Comparison of ENCODE assay signal across 22 cellular contexts in the genomic region with DNA sequence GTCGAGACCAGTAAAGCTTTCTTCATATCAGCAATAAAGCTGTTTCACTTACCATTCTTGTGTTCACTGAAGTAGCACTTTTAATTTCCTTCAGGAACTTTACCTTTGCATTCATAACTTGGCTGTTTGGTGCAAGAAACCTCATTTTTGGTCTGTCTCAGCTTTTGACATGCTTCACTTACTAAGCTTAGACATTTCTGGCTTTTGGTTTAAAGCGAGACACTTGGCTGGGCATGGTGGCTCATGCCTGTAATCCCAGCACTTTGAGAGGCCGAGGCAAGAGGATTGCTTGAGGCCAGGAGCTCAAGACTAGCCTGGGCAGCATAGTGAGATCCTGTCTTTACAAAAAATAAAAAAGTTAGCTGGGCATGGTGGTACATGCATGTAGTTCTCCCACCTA.
"Had no signal": no experiment of that assay in that cellular context is flagged by ENCODE, and none has a peak within 500 bp of the region (broad histone marks: within the 10 kb centered on the region; RNA-seq: fewer than 3 reads in every experiment).

No MANE protein-coding gene starts in this region.

- H3K4me1 ChIP-seq: testis, upper lobe of right lung had no signal

- ATAC-seq: activated CD8-positive, alpha-beta T cell treated with anti-CD3 and anti-CD28 coated beads for 36 hours; activated naive CD8-positive, alpha-beta T cell treated with anti-CD3 and anti-CD28 coated beads, Interleukin-2, amount 50 U/mL, for 24 hours; left lobe of liver; sciatic nerve; upper lobe of right lung had no signal

- DNase-seq: activated CD4-positive, alpha-beta T cell treated with anti-CD3 and anti-CD28 coated beads for 48 hours; activated CD4-positive, CD25-positive, alpha-beta regulatory T cell; activated CD8-positive, alpha-beta T cell treated with anti-CD3 and anti-CD28 coated beads for 36 hours; activated naive CD4-positive, alpha-beta T cell treated with anti-CD3 and anti-CD28 coated beads for 36 hours; activated naive CD8-positive, alpha-beta T cell treated with anti-CD3 and anti-CD28 coated beads, Interleukin-2, amount 50 U/mL, for 24 hours; activated T-cell treated with anti-CD3 and anti-CD28 coated beads, Interleukin-2, amount 50 U/mL, for 24 hours; anterior cingulate cortex; brain microvascular endothelial cell; central memory CD4-positive, alpha-beta T cell; endodermal cell; foreskin fibroblast; glutamatergic neuron; hippocampal formation; ovary; psoas muscle; stimulated activated CD4-positive, alpha-beta T cell treated with anti-CD3 and anti-CD28 coated beads, Interleukin-4, amount 100 ng/mL, for 1 hour; SW 1271; testis; upper lobe of right lung had no signal

- H3K9me3 ChIP-seq: ovary, testis, upper lobe of right lung had no signal

- H3K4me2 ChIP-seq: smooth muscle cell had no signal

- H3K36me3 ChIP-seq: ovary had no signal

- H3K27ac ChIP-seq: brain microvascular endothelial cell, ovary, psoas muscle, testis, upper lobe of right lung had no signal

- H3K4me3 ChIP-seq: ovary, psoas muscle, smooth muscle cell, testis, upper lobe of right lung had no signal

- H3K27me3 ChIP-seq: brain microvascular endothelial cell, ovary, testis, upper lobe of right lung had no signal
